ENCODE assay signal across 12 cellular contexts in genomic region chr19:47582320-47582909, GRCh38. TPM values are rescaled to one million over a fixed set of nuclear protein-coding genes. Genes with fewer than 3 reads are reported as not detected.
DNase-seq lines count a peak whose midpoint lies in the region; ATAC-seq lines count a peak whose summit lies in the region.
"Had no signal": no experiment of that assay in that cellular context is flagged by ENCODE, and none has a peak within 500 bp of the region (broad histone marks: within the 10 kb centered on the region; RNA-seq: fewer than 3 reads in every experiment).

No MANE protein-coding gene starts in this region.

- peak overlapping the region; percentile 42 for H3K4me3 Mint-ChIP-seq in activated CD8-positive, alpha-beta T cell treated with anti-CD3 and anti-CD28 coated beads, Interleukin-2, amount 10 ng/mL, durations not matched to agents 7 days and 5 days

- peaks cover 4% of the 10 kb centered on the region for H3K27me3 Mint-ChIP-seq in activated CD8-positive, alpha-beta T cell treated with anti-CD3 and anti-CD28 coated beads, Interleukin-2, amount 10 ng/mL, durations not matched to agents 7 days and 5 days (ENCODE audit: low read depth)

- POLR2A ChIA-PET in activated CD8-positive, alpha-beta T cell treated with anti-CD3 and anti-CD28 coated beads, Interleukin-2, amount 10 ng/mL, durations not matched to agents 7 days and 5 days (lab: Charles Lee), result no interaction called here

- ATAC-seq in activated CD8-positive, alpha-beta T cell treated with anti-CD3 and anti-CD28 coated beads, Interleukin-2, amount 10 ng/mL, durations not matched to agents 7 days and 5 days, result no peak
- ATAC-seq: sciatic nerve had no signal

- CTCF ChIA-PET in activated CD8-positive, alpha-beta T cell treated with anti-CD3 and anti-CD28 coated beads, Interleukin-2, amount 10 ng/mL, durations not matched to agents 7 days and 5 days (lab: Charles Lee), result no interaction called here

- H3K4me1 Mint-ChIP-seq in activated CD8-positive, alpha-beta T cell treated with anti-CD3 and anti-CD28 coated beads, Interleukin-2, amount 10 ng/mL, durations not matched to agents 7 days and 5 days (ENCODE audit: low read depth), result peaks cover 35% of the 10 kb centered on the region

- peaks cover 7% of the 10 kb centered on the region for H3K36me3 Mint-ChIP-seq in activated CD8-positive, alpha-beta T cell treated with anti-CD3 and anti-CD28 coated beads, Interleukin-2, amount 10 ng/mL, durations not matched to agents 7 days and 5 days (ENCODE audit: low read depth)

- H3K9me3 Mint-ChIP-seq in activated CD8-positive, alpha-beta T cell treated with anti-CD3 and anti-CD28 coated beads, Interleukin-2, amount 10 ng/mL, durations not matched to agents 7 days and 5 days (ENCODE audit: insufficient read depth), result peaks cover 8% of the 10 kb centered on the region

- peak overlapping the region; percentile 84 for H3K27ac Mint-ChIP-seq in activated CD8-positive, alpha-beta T cell treated with anti-CD3 and anti-CD28 coated beads, Interleukin-2, amount 10 ng/mL, durations not matched to agents 7 days and 5 days

- DNase-seq in AG08395 (ENCODE audit: low spot score) (peak; percentile 27), GM03348 (ENCODE audit: low spot score) (peak; percentile 51), hepatic stellate cell (ENCODE audit: low spot score) (peak; percentile 92), D341Med (ENCODE audit: low spot score) (no peak), cerebellum (ENCODE audit: low spot score) (no peak)
- DNase-seq in activated CD8-positive, alpha-beta T cell treated with anti-CD3 and anti-CD28 coated beads, Interleukin-2, amount 10 ng/mL, durations not matched to agents 7 days and 5 days, result no peak
- DNase-seq in activated CD4-positive, CD25-positive, alpha-beta regulatory T cell (lab: John Stamatoyannopoulos, UW), result no peak
- DNase-seq in activated CD8-positive, alpha-beta memory T cell treated with anti-CD3 and anti-CD28 coated beads for 24 hours, result no peak
- DNase-seq: NCI-H2029, SHP77 had no signal

RNA-seq across cellular contexts. Expression of gene ZNF541, which starts 9.5 kb away (rescaled TPM):
- total RNA-seq in activated CD8-positive, alpha-beta T cell treated with anti-CD3 and anti-CD28 coated beads, Interleukin-2, amount 10 ng/mL, durations not matched to agents 7 days and 5 days, result under 1 TPM; 0.10 to 0.13 TPM
- 0.91 TPM for total RNA-seq in cerebellum
- total RNA-seq: H4 had no signal

RNA-seq across cellular contexts. Expression of gene BICRA, which starts 26.5 kb away (rescaled TPM):
- 10 to 100 TPM; 15.0 to 17.6 TPM for total RNA-seq in activated CD8-positive, alpha-beta T cell treated with anti-CD3 and anti-CD28 coated beads, Interleukin-2, amount 10 ng/mL, durations not matched to agents 7 days and 5 days
- 9.1 TPM for total RNA-seq in cerebellum

Comparison
In these comparisons a context has a peak if more than half of its experiments do, and no peak if none do; other contexts are left out.
1. DNase-seq: peak in AG08395 (single experiment), GM03348 (single experiment) and hepatic stellate cell (single experiment); none in activated CD8-positive, alpha-beta T cell treated with anti-CD3 and anti-CD28 coated beads, Interleukin-2, amount 10 ng/mL, durations not matched to agents 7 days and 5 days (single experiment), activated CD4-positive, CD25-positive, alpha-beta regulatory T cell (0 of 4), D341Med (single experiment), activated CD8-positive, alpha-beta memory T cell treated with anti-CD3 and anti-CD28 coated beads for 24 hours (single experiment) and cerebellum (single experiment).